ENCODE assay signal across 8 cellular contexts in the genomic region with DNA sequence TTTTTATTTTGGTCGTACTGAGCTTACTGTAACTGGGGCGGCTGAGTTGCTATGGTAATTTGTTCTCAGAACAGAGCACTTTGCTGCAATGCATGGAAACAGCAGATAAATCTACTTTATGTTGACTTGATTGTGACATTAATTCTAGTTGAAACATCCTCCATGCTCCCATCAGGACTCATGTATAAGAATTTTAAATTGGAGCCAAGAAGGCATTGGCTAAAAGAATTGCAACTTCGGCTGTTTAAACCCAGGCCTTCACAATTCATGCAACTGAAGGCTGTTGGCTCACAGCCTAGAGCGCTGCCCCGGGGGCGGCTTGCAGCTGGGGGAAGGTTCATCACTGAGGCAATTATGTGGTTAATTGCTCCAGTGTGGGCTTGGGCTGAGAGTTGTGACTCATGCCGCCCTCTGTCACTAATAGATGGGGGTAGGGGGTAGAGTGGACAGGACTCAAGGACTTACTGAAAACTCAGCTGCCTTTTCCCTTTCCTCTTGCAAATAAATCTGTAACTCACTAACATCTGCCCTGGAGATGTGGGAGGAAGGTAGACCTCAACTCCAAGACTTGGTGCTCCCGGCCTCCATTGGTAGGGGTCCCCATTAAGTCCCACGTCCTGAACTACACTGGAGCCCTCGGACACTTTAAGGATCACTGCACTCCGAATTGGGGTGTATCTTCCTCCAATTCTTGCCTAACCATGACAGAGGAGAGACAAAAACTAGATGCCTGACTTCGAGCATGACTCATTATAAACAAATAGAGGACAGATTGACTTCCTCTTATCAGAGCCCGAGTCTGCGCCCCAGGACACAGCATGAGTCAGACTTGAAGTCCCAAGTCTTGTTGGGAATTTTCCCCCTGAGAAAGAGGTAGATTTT. TPM values are rescaled to one million over a fixed set of nuclear protein-coding genes. Genes with fewer than 3 reads are reported as not detected.
A peak's percentile ranks its signal among the peaks of the same experiment; 100 is the strongest.
DNase-seq lines count a peak whose midpoint lies in the region; ATAC-seq and TF ChIP-seq lines count a peak whose summit lies in the region.

No MANE protein-coding gene starts in this region.

- WGBS in body of pancreas, 2 donors: 27 to 34% methylated on average over 14 of the region's 14 CpGs

- H3K4me3 ChIP-seq in body of pancreas: no peak overlapping the region

- H3K27me3 ChIP-seq in body of pancreas: no peaks in the 10 kb centered on the region

- ATAC-seq in GM19328 (IDR thresholded peaks at IDR 0.05; ENCODE audit: unreplicated experiment) (peak; percentile 63), HG03378 (IDR thresholded peaks at IDR 0.05; ENCODE audit: unreplicated experiment) (peak; percentile 77), body of pancreas (peak; percentile 93)

- TF ChIP-seq POLR2A in body of pancreas (IDR thresholded peaks at IDR 0.05): no peak

- DNase-seq in DMS53 (lab: John Stamatoyannopoulos, UW) (peak; percentile 94), NOMO-1 (lab: John Stamatoyannopoulos, UW; ENCODE audit: unreplicated experiment in 2 of 2) (peak; percentile 82 to 89), body of pancreas (peak; percentile 60 to 83 (median 74)), islet precursor cell (peak; percentile 95)
- peak; percentile 17 for DNase-seq in stimulated activated CD4-positive, alpha-beta T cell treated with anti-CD3 and anti-CD28 coated beads, Interleukin-4, amount 100 ng/mL, for 24 hours
- no peak for DNase-seq in stimulated activated CD8-positive, alpha-beta memory T cell treated with anti-CD3 and anti-CD28 coated beads, Interleukin-4, amount 100 ng/mL, for 48 hours

- peak overlapping the region in 3 of 4 donors; percentile 77 to 92 (median 85) for H3K27ac ChIP-seq in body of pancreas

- no peaks in the 10 kb centered on the region for H3K36me3 ChIP-seq in body of pancreas (replicated peaks in 1 of 2; ENCODE audit: insufficient read depth in 1 of 2, low read depth in 2 of 2)

- no peaks in the 10 kb centered on the region for H3K9me3 ChIP-seq in body of pancreas

- no peak for TF ChIP-seq CTCF in body of pancreas (IDR thresholded peaks at IDR 0.05)

- peaks cover 22% of the 10 kb centered on the region for H3K4me1 ChIP-seq in body of pancreas

- intact Hi-C loops in body of pancreas (cut with DNase I): no loop called here

RNA-seq across cellular contexts. Expression of gene ERCC4, which starts 37.5 kb away (rescaled TPM):
- total RNA-seq in body of pancreas: 1 to 10 TPM; 9.2 to 9.9 TPM
